In genomic region chr18:62720766-62721613, GRCh38 we compare ENCODE assay signal across 18 cellular contexts. TPM values are rescaled to one million over a fixed set of nuclear protein-coding genes. Genes with fewer than 3 reads are reported as not detected.
DNase-seq lines count a peak whose midpoint lies in the region; ATAC-seq, FAIRE-seq and TF ChIP-seq lines count a peak whose summit lies in the region.
"Had no signal": no experiment of that assay in that cellular context is flagged by ENCODE, and none has a peak within 500 bp of the region (broad histone marks: within the 10 kb centered on the region; RNA-seq: fewer than 3 reads in every experiment).

No MANE protein-coding gene starts in this region.

- H3K79me2 ChIP-seq in neural cell (replicated peaks; ENCODE audit: insufficient read depth, low read length), result peaks cover 87% of the 10 kb centered on the region

- ATAC-seq in HG03565 (IDR thresholded peaks at IDR 0.05; ENCODE audit: unreplicated experiment), result no peak
- ATAC-seq: activated T-helper 17 cell treated with anti-CD3 and anti-CD28 coated beads, Interleukin-2, amount 50 U/mL, for 72 hours; Right ventricle myocardium inferior had no signal

- H3K9ac ChIP-seq in HUES6 (ENCODE audit: low read length) (no peak overlapping the region), neural cell (ENCODE audit: low read length) (no peak overlapping the region)

- H4K20me1 ChIP-seq in neural cell (ENCODE audit: insufficient read depth), result no peaks in the 10 kb centered on the region

- peak overlapping the region; percentile 86 for H3K4me3 ChIP-seq in HUES6 (ENCODE audit: low read depth, low read length)
- peak overlapping the region; percentile 25 for H3K4me3 ChIP-seq in neural cell (ENCODE audit: low read length)
- H3K4me3 ChIP-seq: ovary had no signal

- no peak for TF ChIP-seq RAD21 in neural cell (conservative IDR thresholded peaks at IDR 0.05)

- H3K27ac ChIP-seq in HUES6 (ENCODE audit: low read depth, low read length) (no peak overlapping the region), caudate nucleus (ENCODE audit: low read depth, low read length) (peak overlapping the region; percentile 67), neural cell (ENCODE audit: low read length) (no peak overlapping the region)
- H3K27ac ChIP-seq: ascending aorta, ovary had no signal

- H3K9me2 ChIP-seq in neural cell (ENCODE audit: insufficient read depth, low read length), result no peaks in the 10 kb centered on the region

- no peaks in the 10 kb centered on the region for H3K27me3 ChIP-seq in HUES6 (ENCODE audit: control insufficient read depth, insufficient read depth, low read length)
- H3K27me3 ChIP-seq in neural cell (ENCODE audit: insufficient read depth, low read depth, low read length), result no peaks in the 10 kb centered on the region
- H3K27me3 ChIP-seq: ascending aorta, ovary had no signal

- FAIRE-seq in D721Med (lab: Jason Lieb, UNC), result peak; percentile 100

- TF ChIP-seq CTCF in D721Med (IDR thresholded peaks at IDR 0.05; ENCODE audit: insufficient read depth, missing control alignments) (no peak), neural cell (IDR thresholded peaks at IDR 0.05; ENCODE audit: poor library complexity, severe bottlenecking) (no peak)

- no peak overlapping the region for H2AFZ ChIP-seq in neural cell (ENCODE audit: low read depth, low read length)

- peak overlapping the region; percentile 23 for H3K4me2 ChIP-seq in neural cell (ENCODE audit: low read length)

- no peak for TF ChIP-seq EP300 in neural cell (conservative IDR thresholded peaks at IDR 0.05; ENCODE audit: poor library complexity, severe bottlenecking)

- H3K9me3 ChIP-seq in HUES6 (ENCODE audit: control insufficient read depth, insufficient read depth, low read depth, low read length) (no peaks in the 10 kb centered on the region), neural cell (ENCODE audit: low read length) (no peaks in the 10 kb centered on the region)
- H3K9me3 ChIP-seq: ascending aorta, ovary had no signal

- H3K4me1 ChIP-seq in HUES6 (ENCODE audit: control insufficient read depth, insufficient read depth, low read length), result peaks cover 49% of the 10 kb centered on the region

- H3K36me3 ChIP-seq in HUES6 (ENCODE audit: control insufficient read depth, insufficient read depth, low read length), result no peaks in the 10 kb centered on the region
- H3K36me3 ChIP-seq in neural cell (ENCODE audit: insufficient read depth, low read length), result no peaks in the 10 kb centered on the region
- H3K36me3 ChIP-seq: ascending aorta, ovary had no signal

- DNase-seq in D721Med (ENCODE audit: insufficient read length, low spot score) (no peak), caudate nucleus (lab: John Stamatoyannopoulos, UW) (no peak), OCI-M2 (lab: John Stamatoyannopoulos, UW; ENCODE audit: unreplicated experiment) (no peak), DMS 273 treated with DMSO at 0.1 percent for 48 hours (lab: John Stamatoyannopoulos, UW) (no peak)
- no peak for DNase-seq in activated effector memory CD4-positive, alpha-beta T cell treated with Interleukin-2 at 50 U/mL for 16 hours
- DNase-seq: activated CD4-positive, alpha-beta T cell treated with anti-CD3 and anti-CD28 coated beads, Interleukin-2, amount 50 U/mL, for 1 hour; DMS53; effector CD8-positive, alpha-beta T cell; mesenchymal stem cell; MM.1S; NCI-H774; ovary had no signal

- no peaks in the 10 kb centered on the region for H3F3A ChIP-seq in neural cell (ENCODE audit: insufficient read depth, low read length, poor library complexity, severe bottlenecking)

TF ChIP-seq in neural cell, 6 proteins besides CTCF, POLR2A, EP300 and RAD21:
- TF ChIP-seq EZH2 (IDR thresholded peaks at IDR 0.05; ENCODE audit: borderline replicate concordance, insufficient read depth, low read length, poor library complexity, severe bottlenecking) (no peak), MXI1 (conservative IDR thresholded peaks at IDR 0.05; ENCODE audit: poor library complexity, severe bottlenecking) (no peak), SMC3 (conservative IDR thresholded peaks at IDR 0.05; ENCODE audit: poor library complexity) (no peak), REST (IDR thresholded peaks at IDR 0.05; ENCODE audit: borderline replicate concordance) (no peak), POLR2AphosphoS5 (IDR thresholded peaks at IDR 0.05) (no peak), TAF1 (IDR thresholded peaks at IDR 0.05; ENCODE audit: low read depth) (no peak)
TF ChIP-seq in neural cell: peak in this region for 0.

RNA-seq across cellular contexts. Expression of gene PHLPP1, which starts 5.6 kb away (rescaled TPM):
- polyA plus RNA-seq in neural cell, result 4.5 and 5.1 TPM in 2 replicates
- 17.1 and 17.8 TPM in 2 replicates for polyA minus RNA-seq in neural cell
